Comparison of ENCODE assay signal across 8 cellular contexts in genomic region chr20:64083380-64084208, GRCh38. TPM values are rescaled to one million over a fixed set of nuclear protein-coding genes. Genes with fewer than 3 reads are reported as not detected.
DNase-seq lines count a peak whose midpoint lies in the region; ATAC-seq lines count a peak whose summit lies in the region.

No MANE protein-coding gene starts in this region.

- DNase-seq in SIG-M5 treated with dmso at 0.1 percent for 504 hours (lab: John Stamatoyannopoulos, UW; ENCODE audit: unreplicated experiment) (peak; percentile 84), SIG-M5 (lab: John Stamatoyannopoulos, UW) (no peak), NCI-H446 (lab: John Stamatoyannopoulos, UW) (peak; percentile 20 to 90), dedifferentiated amniotic fluid mesenchymal stem cell (ENCODE audit: extremely low spot score) (peak; percentile 32), left lobe of liver (ENCODE audit: low spot score) (peak; percentile 74)
- peak; percentile 55 to 64 for DNase-seq in activated CD4-positive, alpha-beta T cell treated with anti-CD3 and anti-CD28 coated beads for 4 hours
- DNase-seq in stimulated activated CD4-positive, alpha-beta T cell treated with anti-CD3 and anti-CD28 coated beads, Interleukin-4, amount 100 ng/mL, for 1 hour = peak; percentile 74

- ATAC-seq in left lobe of liver = peak; percentile 73
- ATAC-seq in GM18870 (IDR thresholded peaks at IDR 0.05; ENCODE audit: unreplicated experiment) = no peak

RNA-seq across cellular contexts. Expression of gene LKAAEAR1, which starts 0.6 kb away (rescaled TPM):
- not detected for total RNA-seq in left lobe of liver

RNA-seq across cellular contexts. Expression of gene OPRL1, which starts 3.7 kb away (rescaled TPM):
- total RNA-seq in left lobe of liver = 0.15 TPM

RNA-seq across cellular contexts. Expression of gene RGS19, which starts 4.3 kb away (rescaled TPM):
- 4.6 TPM for total RNA-seq in left lobe of liver

RNA-seq across cellular contexts. Expression of gene TCEA2, which starts 20.6 kb away (rescaled TPM):
- 49.2 TPM for total RNA-seq in left lobe of liver

RNA-seq across cellular contexts. Expression of gene NPBWR2, which starts 23.8 kb away (rescaled TPM):
- not detected for total RNA-seq in left lobe of liver
